Comparison of ENCODE assay signal across 24 cellular contexts in genomic region chr7:102215281-102215680, GRCh38.
DNase-seq lines count a peak whose midpoint lies in the region; ATAC-seq and TF ChIP-seq lines count a peak whose summit lies in the region.
"Had no signal": no experiment of that assay in that cellular context is flagged by ENCODE, and none has a peak within 500 bp of the region (broad histone marks: within the 10 kb centered on the region; RNA-seq: fewer than 3 reads in every experiment).

No MANE protein-coding gene starts in this region.

- no peaks in the 10 kb centered on the region for H3K9me3 ChIP-seq in DOHH2 (ENCODE audit: control insufficient read depth, insufficient read depth, low read length)

- peaks cover 40% of the 10 kb centered on the region for H3K4me1 ChIP-seq in DOHH2 (ENCODE audit: control insufficient read depth, low read length)

- no peaks in the 10 kb centered on the region for H3F3A ChIP-seq in DOHH2 (ENCODE audit: control insufficient read depth, insufficient read depth)

- H3K79me2 ChIP-seq in DOHH2 (ENCODE audit: control insufficient read depth, low read length) = 0 out of 2 replicates have a peak, but pooled peaks cover 3% of the 10 kb centered on the region

- peak overlapping the region; percentile 5 for H3K4me2 ChIP-seq in DOHH2 (ENCODE audit: low read length)

- H4K20me1 ChIP-seq in DOHH2 (ENCODE audit: control insufficient read depth, insufficient read depth, low read depth, low read length) = no peaks in the 10 kb centered on the region

- no peak for ATAC-seq in stimulated activated naive CD8-positive, alpha-beta T cell treated with anti-CD3 and anti-CD28 coated beads, Interleukin-15, Interleukin-2, amounts not matched to agents 100 U/mL and 50 U/mL, for 24 hours
- ATAC-seq in GM19395 (IDR thresholded peaks at IDR 0.05; ENCODE audit: unreplicated experiment) (no peak), GM18868 (IDR thresholded peaks at IDR 0.05; ENCODE audit: unreplicated experiment) (no peak)
- ATAC-seq: HCT116, HepG2, Panc1, T-helper 17 cell had no signal

- no peaks in the 10 kb centered on the region for H3K27me3 ChIP-seq in DOHH2 (ENCODE audit: control insufficient read depth, low read length)

- no peak for TF ChIP-seq CTCF in DOHH2 (IDR thresholded peaks at IDR 0.05; ENCODE audit: low read depth, low read length, poor library complexity, severe bottlenecking)

- no peaks in the 10 kb centered on the region for H3K9me2 ChIP-seq in DOHH2 (replicated peaks; ENCODE audit: control insufficient read depth, low read length)

- H3K4me3 ChIP-seq in DOHH2 (ENCODE audit: low read length) = no peak overlapping the region
- H3K4me3 ChIP-seq: SK-N-MC had no signal

- no peak overlapping the region for H3K27ac ChIP-seq in DOHH2 (ENCODE audit: low read depth, low read length)
- H3K27ac ChIP-seq: 22Rv1, C4-2B, SK-N-MC had no signal

- H3K36me3 ChIP-seq in DOHH2 (ENCODE audit: control insufficient read depth, low read length) = peaks cover 76% of the 10 kb centered on the region

- peak; percentile 43 for DNase-seq in NCI-H1105 treated with DMSO at 0.1 percent for 48 hours (lab: John Stamatoyannopoulos, UW)
- DNase-seq in NCI-H1105 (lab: John Stamatoyannopoulos, UW) = no peak
- DNase-seq in NCI-H69 (lab: John Stamatoyannopoulos, UW) = peak; percentile 56
- DNase-seq in germinal center (ENCODE audit: low spot score) = peak; percentile 11
- no peak for DNase-seq in stimulated activated naive CD8-positive, alpha-beta T cell treated with anti-CD3 and anti-CD28 coated beads, Interleukin-15, Interleukin-2, amounts not matched to agents 100 U/mL and 50 U/mL, for 24 hours
- DNase-seq: CD8-positive, alpha-beta memory T cell; DMS153; DND-41; Kasumi-1; NCI-H1436; NCI-H187; NCI-H2081 treated with DMSO at 0.1 percent for 48 hours; NCI-H524; SIG-M5; T-helper 17 cell had no signal

Comparison
In these comparisons a context has a peak if more than half of its experiments do, and no peak if none do; other contexts are left out.
1. DNase-seq: peak in NCI-H1105 treated with DMSO at 0.1 percent for 48 hours (single experiment), NCI-H69 (single experiment) and germinal center (single experiment); none in NCI-H1105 (single experiment) and stimulated activated naive CD8-positive, alpha-beta T cell treated with anti-CD3 and anti-CD28 coated beads, Interleukin-15, Interleukin-2, amounts not matched to agents 100 U/mL and 50 U/mL, for 24 hours (single experiment).